Comparison of ENCODE assay signal across 1 cellular context in genomic region chr20:49278817-49279676, GRCh38.
TF ChIP-seq lines count a peak whose summit lies in the region.

No MANE protein-coding gene starts in this region.

TF ChIP-seq in WTC11, 78 proteins besides CTCF, POLR2A, EP300 and RAD21 (continued from another document):
- TF ChIP-seq ZBTB43 (CRISPR knock-in tag; IDR thresholded peaks at IDR 0.05) (no peak), ATF2 (CRISPR knock-in tag; IDR thresholded peaks at IDR 0.05; ENCODE audit: borderline replicate concordance, low read depth) (no peak), FOXK1 (CRISPR knock-in tag; IDR thresholded peaks at IDR 0.05) (no peak), PRRX2 (CRISPR knock-in tag; IDR thresholded peaks at IDR 0.05) (no peak), PRDM15 (CRISPR knock-in tag; IDR thresholded peaks at IDR 0.05) (no peak)
